Comparison of ENCODE assay signal across 18 cellular contexts in genomic region chr9:117464941-117465616, GRCh38.
DNase-seq lines count a peak whose midpoint lies in the region; ATAC-seq and TF ChIP-seq lines count a peak whose summit lies in the region.
"Had no signal": no experiment of that assay in that cellular context is flagged by ENCODE, and none has a peak within 500 bp of the region (broad histone marks: within the 10 kb centered on the region; RNA-seq: fewer than 3 reads in every experiment).

No MANE protein-coding gene starts in this region.

- peaks cover 2% of the 10 kb centered on the region for H3K27me3 Mint-ChIP-seq in activated naive CD8-positive, alpha-beta T cell treated with anti-CD3 and anti-CD28 coated beads, Interleukin-2, amount 50 U/mL, for 24 hours
- H3K27me3 Mint-ChIP-seq: stimulated activated naive CD8-positive, alpha-beta T cell treated with anti-CD3 and anti-CD28 coated beads, Interleukin-15, Interleukin-2, amounts not matched to agents 100 ng/mL and 50 ng/mL, for 24 hours had no signal

- no peaks in the 10 kb centered on the region for H3K4me1 Mint-ChIP-seq in activated naive CD8-positive, alpha-beta T cell treated with anti-CD3 and anti-CD28 coated beads, Interleukin-2, amount 50 U/mL, for 24 hours

- H3K36me3 Mint-ChIP-seq in activated naive CD8-positive, alpha-beta T cell treated with anti-CD3 and anti-CD28 coated beads, Interleukin-2, amount 50 U/mL, for 24 hours (ENCODE audit: low read depth), result no peaks in the 10 kb centered on the region
- H3K36me3 Mint-ChIP-seq: CD8-positive, alpha-beta T cell; neural progenitor cell had no signal

- no peak for TF ChIP-seq CTCF in GM20000 (IDR thresholded peaks at IDR 0.05; ENCODE audit: extremely low read depth, missing control alignments)

- H3K4me3 Mint-ChIP-seq in activated naive CD8-positive, alpha-beta T cell treated with anti-CD3 and anti-CD28 coated beads, Interleukin-2, amount 50 U/mL, for 24 hours, result no peak overlapping the region
- H3K4me3 Mint-ChIP-seq: CD8-positive, alpha-beta T cell; neural progenitor cell; stimulated activated naive CD8-positive, alpha-beta T cell treated with anti-CD3 and anti-CD28 coated beads, Interleukin-15, Interleukin-2, amounts not matched to agents 100 ng/mL and 50 ng/mL, for 24 hours had no signal

- ATAC-seq in GM19328 (IDR thresholded peaks at IDR 0.05; ENCODE audit: unreplicated experiment), result no peak
- ATAC-seq in activated naive CD8-positive, alpha-beta T cell treated with anti-CD3 and anti-CD28 coated beads, Interleukin-2, amount 50 U/mL, for 24 hours, result no peak
- ATAC-seq: CD8-positive, alpha-beta T cell; Panc1; upper lobe of right lung had no signal

- DNase-seq in C1 segment of cervical spinal cord (lab: John Stamatoyannopoulos, UW) (peak; percentile 18 to 100 (median 81)), NCI-H2029 treated with DMSO at 0.1 percent for 48 hours (lab: John Stamatoyannopoulos, UW) (peak; percentile 32), cerebellar nuclear complex (lab: John Stamatoyannopoulos, UW) (peak; percentile 89 to 98), nucleus accumbens (lab: John Stamatoyannopoulos, UW) (peak; percentile 13 to 94 (median 86)), GM20000 (ENCODE audit: low spot score) (no peak), NCI-H2227 treated with DMSO at 0.1 percent for 48 hours (lab: John Stamatoyannopoulos, UW) (no peak)
- no peak for DNase-seq in activated naive CD8-positive, alpha-beta T cell treated with anti-CD3 and anti-CD28 coated beads, Interleukin-2, amount 50 U/mL, for 24 hours
- DNase-seq: activated CD8-positive, alpha-beta memory T cell treated with anti-CD3 and anti-CD28 coated beads, Interleukin-2, amount 50 U/mL, for 4 hours; activated effector memory CD4-positive, alpha-beta T cell treated with anti-CD3 and anti-CD28 coated beads, Interleukin-2, amount 50 U/mL, for 16 hours; CD8-positive, alpha-beta T cell; H7; NCI-H187 treated with DMSO at 0.1 percent for 48 hours; NCI-H748 treated with DMSO at 0.1 percent for 48 hours; upper lobe of right lung had no signal

- no peak overlapping the region for H3K27ac Mint-ChIP-seq in activated naive CD8-positive, alpha-beta T cell treated with anti-CD3 and anti-CD28 coated beads, Interleukin-2, amount 50 U/mL, for 24 hours
- H3K27ac Mint-ChIP-seq: CD8-positive, alpha-beta T cell; neural progenitor cell; stimulated activated naive CD8-positive, alpha-beta T cell treated with anti-CD3 and anti-CD28 coated beads, Interleukin-15, Interleukin-2, amounts not matched to agents 100 ng/mL and 50 ng/mL, for 24 hours had no signal

- H3K9me3 Mint-ChIP-seq in activated naive CD8-positive, alpha-beta T cell treated with anti-CD3 and anti-CD28 coated beads, Interleukin-2, amount 50 U/mL, for 24 hours, result no peaks in the 10 kb centered on the region
- H3K9me3 Mint-ChIP-seq: CD8-positive, alpha-beta T cell; neural progenitor cell; stimulated activated naive CD8-positive, alpha-beta T cell treated with anti-CD3 and anti-CD28 coated beads, Interleukin-15, Interleukin-2, amounts not matched to agents 100 ng/mL and 50 ng/mL, for 24 hours had no signal

Comparison
In these comparisons a context has a peak if more than half of its experiments do, and no peak if none do; other contexts are left out.
1. DNase-seq: peak in C1 segment of cervical spinal cord (14 of 14), NCI-H2029 treated with DMSO at 0.1 percent for 48 hours (single experiment), cerebellar nuclear complex (2 of 2) and nucleus accumbens (56 of 56); none in GM20000 (single experiment), NCI-H2227 treated with DMSO at 0.1 percent for 48 hours (single experiment) and activated naive CD8-positive, alpha-beta T cell treated with anti-CD3 and anti-CD28 coated beads, Interleukin-2, amount 50 U/mL, for 24 hours (single experiment).